Comparison of ENCODE assay signal across 8 cellular contexts in genomic region chr2:16656784-16657391, GRCh38. TPM values are rescaled to one million over a fixed set of nuclear protein-coding genes. Genes with fewer than 3 reads are reported as not detected.
DNase-seq lines count a peak whose midpoint lies in the region; ATAC-seq lines count a peak whose summit lies in the region.

No MANE protein-coding gene starts in this region.

- peaks cover 16 to 28% of the 10 kb centered on the region in 2 donors for H3K4me1 ChIP-seq in neuronal stem cell (ENCODE audit: control insufficient read depth in 2 of 2, insufficient read depth in 1 of 2, low read depth in 1 of 2, low read length in 2 of 2)

- no peak overlapping the region for H2AFZ ChIP-seq in neuronal stem cell (ENCODE audit: low read length)

- H3K9ac ChIP-seq in neuronal stem cell (ENCODE audit: low read depth, low read length, poor library complexity), result no peak overlapping the region

- no peak overlapping the region for H3K4me2 ChIP-seq in neuronal stem cell (ENCODE audit: insufficient read depth, low read length, poor library complexity, severe bottlenecking)

- no peak overlapping the region for H2BK120ac ChIP-seq in neuronal stem cell (ENCODE audit: low read depth, low read length)

- H3K4me3 ChIP-seq in neuronal stem cell (ENCODE audit: low read length in 2 of 2), result no peak overlapping the region

- no peaks in the 10 kb centered on the region for H3K36me3 ChIP-seq in neuronal stem cell (replicated peaks in 1 of 2; ENCODE audit: control insufficient read depth in 2 of 2, insufficient read depth in 2 of 2, low read length in 2 of 2)

- no peak overlapping the region for H4K8ac ChIP-seq in neuronal stem cell (ENCODE audit: low read depth, low read length)

- DNase-seq in GM19240 (ENCODE audit: insufficient read length, low spot score) (peak; percentile 30), amygdala (lab: John Stamatoyannopoulos, UW) (peak in 34 of 56 donors; percentile 22 to 83 (median 56)), neuronal stem cell (ENCODE audit: low spot score) (no peak), D341Med (ENCODE audit: low spot score) (no peak), NCI-H748 (lab: John Stamatoyannopoulos, UW; ENCODE audit: unreplicated experiment) (no peak), 8988T (no peak)
- no peak for DNase-seq in central memory CD4-positive, alpha-beta T cell

- no peaks in the 10 kb centered on the region for H3K27me3 ChIP-seq in neuronal stem cell (ENCODE audit: control insufficient read depth in 3 of 3, insufficient read depth in 3 of 3, low read depth in 1 of 3, low read length in 3 of 3)

- H3K18ac ChIP-seq in neuronal stem cell (ENCODE audit: low read length), result no peak overlapping the region

- WGBS in neuronal stem cell (ENCODE audit: extremely low coverage in 2 of 2, insufficient read length in 2 of 2, insufficient replicate concordance in 1 of 2), 2 donors, result no CpG with 5 or more reads among the region's 8 CpGs

- H3K27ac ChIP-seq in neuronal stem cell (replicated peaks; ENCODE audit: low read length), result no peak overlapping the region

- H2BK5ac ChIP-seq in neuronal stem cell (ENCODE audit: low read length), result no peak overlapping the region

- peak overlapping the region; percentile 91 for H3K14ac ChIP-seq in neuronal stem cell (ENCODE audit: low read length)

- no peak overlapping the region for H4K91ac ChIP-seq in neuronal stem cell (ENCODE audit: low read depth, low read length, poor library complexity)

- H2AK5ac ChIP-seq in neuronal stem cell (ENCODE audit: low read depth, low read length), result no peak overlapping the region

- H2BK15ac ChIP-seq in neuronal stem cell (ENCODE audit: low read length), result no peak overlapping the region

- H3K79me1 ChIP-seq in neuronal stem cell (ENCODE audit: low read depth, low read length), result no peaks in the 10 kb centered on the region

- no peak overlapping the region for H3K4ac ChIP-seq in neuronal stem cell (ENCODE audit: low read length)

- peak; percentile 62 for ATAC-seq in HG03097 (IDR thresholded peaks at IDR 0.05; ENCODE audit: low FRiP score, unreplicated experiment)

- no peaks in the 10 kb centered on the region for H3K9me3 ChIP-seq in neuronal stem cell (replicated peaks in 1 of 2; ENCODE audit: control insufficient read depth in 2 of 2, insufficient read depth in 1 of 2, low read depth in 1 of 2, low read length in 2 of 2)

- no peak overlapping the region for H3K23ac ChIP-seq in neuronal stem cell (ENCODE audit: low read depth, low read length, poor library complexity)

- no peak overlapping the region for H2BK12ac ChIP-seq in neuronal stem cell (ENCODE audit: low read length)

RNA-seq across cellular contexts. Expression of gene CYRIA, which starts 8.7 kb away (rescaled TPM):
- 2.1 TPM for polyA plus RNA-seq in neuronal stem cell (2013, experiment 1 of 2)
- polyA plus RNA-seq in neuronal stem cell (2013, experiment 2 of 2), result 2.2 TPM

Comparison
In these comparisons a context has a peak if more than half of its experiments do, and no peak if none do; other contexts are left out.
1. DNase-seq: peak in GM19240 (single experiment) and amygdala (34 of 56); none in neuronal stem cell (single experiment), central memory CD4-positive, alpha-beta T cell (single experiment), D341Med (single experiment), NCI-H748 (single experiment) and 8988T (single experiment).